25 cellular contexts compared by ENCODE assay signal in the genomic region with DNA sequence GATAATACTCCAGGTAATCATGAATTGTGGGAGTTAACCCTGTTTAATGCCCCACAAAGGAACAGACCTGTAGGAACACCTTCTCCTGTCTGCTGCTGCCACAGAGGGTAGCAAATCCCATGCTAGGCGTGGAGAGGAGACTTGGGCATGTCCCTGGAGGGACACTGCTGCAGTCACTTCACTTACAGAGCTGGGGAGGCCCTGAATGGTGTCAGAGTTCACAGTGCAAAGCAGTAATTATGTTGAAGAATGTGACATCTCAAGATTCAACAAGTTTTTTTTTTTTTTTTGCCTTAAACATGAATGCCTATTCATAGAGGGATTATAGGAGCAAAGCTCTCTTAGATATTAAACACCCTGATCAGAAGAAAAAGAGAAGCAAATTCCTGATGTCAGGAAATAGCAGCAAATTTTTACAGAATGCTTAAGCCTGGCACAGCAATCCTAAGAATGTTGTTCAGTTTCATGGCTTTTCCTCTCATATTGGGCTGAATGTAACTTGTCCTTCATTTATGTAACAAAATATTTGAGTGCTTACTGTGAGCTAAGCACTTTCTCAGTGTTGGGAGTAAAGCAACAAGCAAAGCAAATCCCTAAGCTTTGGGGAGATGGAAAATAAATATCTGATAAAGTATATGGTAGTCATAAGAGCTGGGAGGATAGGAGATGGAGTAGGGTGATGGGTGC. TPM values are rescaled to one million over a fixed set of nuclear protein-coding genes. Genes with fewer than 3 reads are reported as not detected.
DNase-seq lines count a peak whose midpoint lies in the region; ATAC-seq and TF ChIP-seq lines count a peak whose summit lies in the region.
"Had no signal": no experiment of that assay in that cellular context is flagged by ENCODE, and none has a peak within 500 bp of the region (broad histone marks: within the 10 kb centered on the region; RNA-seq: fewer than 3 reads in every experiment).

No MANE protein-coding gene starts in this region.

- ATAC-seq in SK-N-SH treated with all-trans-retinoic acid at 6 μM for 48 hours (peak; percentile 74), HG03469 (IDR thresholded peaks at IDR 0.05; ENCODE audit: unreplicated experiment) (no peak)
- ATAC-seq: heart left ventricle, psoas muscle had no signal

- H3K4me1 ChIP-seq in SK-N-SH (ENCODE audit: control insufficient read depth in 1 of 2, insufficient read depth in 2 of 2, low read depth in 1 of 2, low read length in 1 of 2): peaks cover 0 to 5% of the 10 kb centered on the region in 2 experiments; a peak in 1 of 4 replicates
- peaks cover 0 to 33% of the 10 kb centered on the region in 2 donors for H3K4me1 ChIP-seq in ascending aorta
- H3K4me1 ChIP-seq: BE2C, psoas muscle, thyroid gland had no signal

- H3F3A ChIP-seq in SK-N-SH (replicated peaks; ENCODE audit: insufficient read depth): no peaks in the 10 kb centered on the region

- H3K27me3 Mint-ChIP-seq in mesothelial cell of epicardium (ENCODE audit: low read depth) (no peaks in the 10 kb centered on the region), type B pancreatic cell (no peaks in the 10 kb centered on the region)
- H3K27me3 Mint-ChIP-seq in activated naive CD4-positive, alpha-beta T cell treated with anti-CD3 and anti-CD28 coated beads, Interleukin-2, amount 10 ng/mL, durations not matched to agents 7 days and 5 days: no peaks in the 10 kb centered on the region

- no peak overlapping the region for H3K9ac ChIP-seq in SK-N-SH

- CTCF ChIA-PET in SK-N-SH (lab: Yijun Ruan, JAX): interaction anchor here (1.1 to 1.2 kb wide), 2 partner anchors 10 to 233 kb away, joined by 3 to 5 read pairs; no protein-coding TSS in a partner anchor
- CTCF ChIA-PET in activated naive CD4-positive, alpha-beta T cell treated with anti-CD3 and anti-CD28 coated beads, Interleukin-2, amount 10 ng/mL, durations not matched to agents 7 days and 5 days (lab: Charles Lee): interaction anchor here (0.8 kb wide), 1 partner anchor 72 kb away, joined by 3 read pairs; no protein-coding TSS in a partner anchor

- no peaks in the 10 kb centered on the region for H3K9me3 ChIP-seq in SK-N-SH
- H3K9me3 ChIP-seq in ascending aorta: no peaks in the 10 kb centered on the region
- H3K9me3 ChIP-seq: adrenal gland, BE2C, heart left ventricle, left ventricle myocardium inferior, psoas muscle, thyroid gland had no signal

- H3K27ac ChIP-seq in SK-N-SH (ENCODE audit: low read depth in 2 of 2, low read length in 1 of 2) (no peak overlapping the region), ascending aorta (peak overlapping the region; percentile 58 to 60)
- H3K27ac ChIP-seq: 22Rv1, adrenal gland, heart left ventricle, left ventricle myocardium inferior, psoas muscle, thyroid gland, WERI-Rb-1 had no signal

- H3K79me2 ChIP-seq in SK-N-SH (ENCODE audit: insufficient read depth): peaks cover 2% of the 10 kb centered on the region; the same call in 1 of the 2 replicates

- TF ChIP-seq CTCF in SK-N-SH (IDR thresholded peaks at IDR 0.05) (no peak), ascending aorta (IDR thresholded peaks at IDR 0.05) (no peak), mesothelial cell of epicardium (IDR thresholded peaks at IDR 0.05; ENCODE audit: unreplicated experiment) (no peak), type B pancreatic cell (conservative IDR thresholded peaks at IDR 0.05) (no peak)

- no peak for TF ChIP-seq EP300 in SK-N-SH (IDR thresholded peaks at IDR 0.05; ENCODE audit: borderline replicate concordance in 1 of 2, low read depth in 1 of 2, low read length in 1 of 2)

- no peaks in the 10 kb centered on the region for H3K36me3 ChIP-seq in SK-N-SH (replicated peaks in 1 of 2; ENCODE audit: control insufficient read depth in 1 of 2, insufficient read depth in 2 of 2, low read length in 1 of 2)
- no peaks in the 10 kb centered on the region for H3K36me3 ChIP-seq in ascending aorta
- H3K36me3 ChIP-seq: adrenal gland, BE2C, heart left ventricle, left ventricle myocardium inferior, thyroid gland, WERI-Rb-1 had no signal

- no peak overlapping the region for H3K4me2 ChIP-seq in SK-N-SH

- H3K4me3 Mint-ChIP-seq in mesothelial cell of epicardium (no peak overlapping the region), type B pancreatic cell (peak overlapping the region; percentile 20)
- H3K4me3 Mint-ChIP-seq in activated naive CD4-positive, alpha-beta T cell treated with anti-CD3 and anti-CD28 coated beads, Interleukin-2, amount 10 ng/mL, durations not matched to agents 7 days and 5 days: no peak overlapping the region
- H3K4me3 Mint-ChIP-seq: IgD-negative memory B cell, immature natural killer cell had no signal

- POLR2A ChIA-PET in SK-N-SH (lab: Yijun Ruan, JAX): no interaction called here

- H3K27ac Mint-ChIP-seq in mesothelial cell of epicardium (peak overlapping the region; percentile 63), type B pancreatic cell (peak overlapping the region; percentile 19)
- H3K27ac Mint-ChIP-seq in activated naive CD4-positive, alpha-beta T cell treated with anti-CD3 and anti-CD28 coated beads, Interleukin-2, amount 10 ng/mL, durations not matched to agents 7 days and 5 days: no peak overlapping the region
- H3K27ac Mint-ChIP-seq: IgD-negative memory B cell, immature natural killer cell had no signal

- no peak for TF ChIP-seq RAD21 in SK-N-SH (IDR thresholded peaks at IDR 0.05; ENCODE audit: low read length)

- H3K36me3 Mint-ChIP-seq in mesothelial cell of epicardium (no peaks in the 10 kb centered on the region), type B pancreatic cell (no peaks in the 10 kb centered on the region)
- no peaks in the 10 kb centered on the region for H3K36me3 Mint-ChIP-seq in activated naive CD4-positive, alpha-beta T cell treated with anti-CD3 and anti-CD28 coated beads, Interleukin-2, amount 10 ng/mL, durations not matched to agents 7 days and 5 days
- H3K36me3 Mint-ChIP-seq: IgD-negative memory B cell, immature natural killer cell had no signal

- H3K4me3 ChIP-seq in SK-N-SH (ENCODE audit: low read depth in 2 of 2, low read length in 1 of 2) (no peak overlapping the region), ascending aorta (no peak overlapping the region)
- H3K4me3 ChIP-seq: adrenal gland, heart left ventricle, left ventricle myocardium inferior, psoas muscle, thyroid gland had no signal

- no peak for DNase-seq in SK-N-SH
- no peak for DNase-seq in ascending aorta (ENCODE audit: low spot score in 2 of 2)
- DNase-seq in mesothelial cell of epicardium (ENCODE audit: low spot score in 2 of 2, unreplicated experiment in 2 of 2): no peak
- DNase-seq in type B pancreatic cell (ENCODE audit: extremely low spot score, unreplicated experiment): no peak
- no peak for DNase-seq in GM19238 (ENCODE audit: insufficient read length, low spot score)
- no peak for DNase-seq in activated naive CD4-positive, alpha-beta T cell treated with anti-CD3 and anti-CD28 coated beads, Interleukin-2, amount 10 ng/mL, durations not matched to agents 7 days and 5 days
- DNase-seq: adrenal gland; BE2C; DMS79; heart left ventricle; immature natural killer cell; left ventricle myocardium inferior; MM.1S; NCI-H1436; NCI-H2107; NCI-H510A treated with DMSO at 0.1 percent for 48 hours; psoas muscle; stimulated activated CD4-positive, alpha-beta T cell treated with anti-CD3 and anti-CD28 coated beads, Interleukin-4, amount 100 ng/mL, for 1 hour; stimulated activated naive CD4-positive, alpha-beta T cell treated with Interleukin-2 at 50 U/mL for 16 hours; thyroid gland; WERI-Rb-1 had no signal

- intact Hi-C loops in ascending aorta (cut with DNase I): no loop called here

- no CpG with 5 or more reads among the region's 1 CpG for WGBS in SK-N-SH (ENCODE audit: low lambda C conversion rate)

- 0 out of 2 replicates have a peak, but pooled peaks cover 5% of the 10 kb centered on the region for H4K20me1 ChIP-seq in SK-N-SH (ENCODE audit: insufficient read depth)

- H3K9me3 Mint-ChIP-seq in mesothelial cell of epicardium (no peaks in the 10 kb centered on the region), type B pancreatic cell (no peaks in the 10 kb centered on the region)
- H3K9me3 Mint-ChIP-seq in activated naive CD4-positive, alpha-beta T cell treated with anti-CD3 and anti-CD28 coated beads, Interleukin-2, amount 10 ng/mL, durations not matched to agents 7 days and 5 days: no peaks in the 10 kb centered on the region
- H3K9me3 Mint-ChIP-seq: IgD-negative memory B cell, immature natural killer cell had no signal

- no peaks in the 10 kb centered on the region for H3K9me2 ChIP-seq in SK-N-SH

- H3K4me1 Mint-ChIP-seq in mesothelial cell of epicardium (peaks cover 32% of the 10 kb centered on the region), type B pancreatic cell (ENCODE audit: unreplicated experiment) (peaks cover 25% of the 10 kb centered on the region)
- H3K4me1 Mint-ChIP-seq in activated naive CD4-positive, alpha-beta T cell treated with anti-CD3 and anti-CD28 coated beads, Interleukin-2, amount 10 ng/mL, durations not matched to agents 7 days and 5 days: no peaks in the 10 kb centered on the region
- H3K4me1 Mint-ChIP-seq: immature natural killer cell had no signal

- H3K27me3 ChIP-seq in SK-N-SH (ENCODE audit: insufficient read depth): no peaks in the 10 kb centered on the region
- no peaks in the 10 kb centered on the region for H3K27me3 ChIP-seq in ascending aorta
- H3K27me3 ChIP-seq: adrenal gland, BE2C, heart left ventricle, thyroid gland had no signal

- H2AFZ ChIP-seq in SK-N-SH (ENCODE audit: low read depth): no peak overlapping the region

TF ChIP-seq in SK-N-SH treated with all-trans-retinoic acid at 6 μM for 48 hours, 23 proteins besides CTCF, POLR2A, EP300 and RAD21 (continues in another document):
- TF ChIP-seq RARB (CRISPR knock-in tag; IDR thresholded peaks at IDR 0.05) (no peak), BACH2 (CRISPR knock-in tag; IDR thresholded peaks at IDR 0.05; ENCODE audit: borderline replicate concordance) (no peak)

TF ChIP-seq in SK-N-SH, 30 proteins besides CTCF, POLR2A, EP300 and RAD21:
- TF ChIP-seq RFX5 (IDR thresholded peaks at IDR 0.05; ENCODE audit: low read length): no peak
- no peak for TF ChIP-seq SMC3 (IDR thresholded peaks at IDR 0.05; ENCODE audit: low read depth, low read length)
TF ChIP-seq in SK-N-SH: peak in this region for 0.

RNA-seq across cellular contexts. Expression of a gene that starts 45.0 kb away (rescaled TPM):
- polyA plus RNA-seq in SK-N-SH (2012; rRNA removed): 1.7 TPM in 2 replicates
- polyA plus RNA-seq in SK-N-SH (2012; cell fraction: cytosol; rRNA removed): 2.2 TPM in 2 replicates
- polyA plus RNA-seq in SK-N-SH (2012; cell fraction: nucleus; rRNA removed): 2.1 and 2.8 TPM in 2 replicates
- total RNA-seq in ascending aorta (16.1 TPM), mesothelial cell of epicardium (12.4 to 15.7 TPM (median 14.2 TPM) in 3 replicates), type B pancreatic cell (ENCODE audit: low replicate concordance) (11.8 and 17.2 TPM in 2 replicates)

Comparison
In these comparisons a context has a peak if more than half of its experiments do, and no peak if none do; other contexts are left out.
1. H3K27ac ChIP-seq: peak in ascending aorta (2 of 2); none in SK-N-SH (0 of 2).